Comparison of ENCODE assay signal across 8 cellular contexts in genomic region chr9:2116073-2116472, GRCh38.
DNase-seq lines count a peak whose midpoint lies in the region; ATAC-seq, FAIRE-seq and TF ChIP-seq lines count a peak whose summit lies in the region.

No MANE protein-coding gene starts in this region.

- H3K14ac ChIP-seq in H1 (ENCODE audit: insufficient read length) = no peak overlapping the region

- no peak overlapping the region for H2BK120ac ChIP-seq in H1 (replicated peaks; ENCODE audit: low read depth, low read length)

- no peak overlapping the region for H3K23ac ChIP-seq in H1 (ENCODE audit: insufficient read length)

- FAIRE-seq in H1 (lab: Jason Lieb, UNC) = peak; percentile 94

- H4K20me1 ChIP-seq in Loucy (ENCODE audit: insufficient read depth, low read length, poor library complexity, severe bottlenecking) = no peaks in the 10 kb centered on the region
- no peaks in the 10 kb centered on the region for H4K20me1 ChIP-seq in H1 (replicated peaks in 1 of 2; ENCODE audit: control insufficient read depth in 1 of 2, insufficient read depth in 2 of 2, low read length in 2 of 2)

- no peak for TF ChIP-seq EP300 in H1 (IDR thresholded peaks at IDR 0.05; ENCODE audit: borderline replicate concordance in 1 of 2, low read depth in 2 of 2, low read length in 2 of 2)

- no peaks in the 10 kb centered on the region for H3K27me3 Mint-ChIP-seq in osteocyte (ENCODE audit: unreplicated experiment)

- CTCF ChIA-PET in H1 (lab: Charles Lee; ENCODE audit: partially characterized antibody) = interaction anchor here (0.6 to 3.4 kb wide), 42 partner anchors 8 to 546 kb away, joined by 3 to 19 read pairs (median 3); no protein-coding TSS in a partner anchor

- no peaks in the 10 kb centered on the region for H3K23me2 ChIP-seq in H1 (ENCODE audit: low read depth, low read length)

- H3K9me3 ChIP-seq in Loucy (ENCODE audit: insufficient read depth, low read depth, low read length) (no peaks in the 10 kb centered on the region), H1 (ENCODE audit: insufficient read depth in 2 of 2, low read depth in 1 of 2, low read length in 1 of 2) (no peaks in the 10 kb centered on the region)

- no peak overlapping the region for H3K4me3 ChIP-seq in Loucy (ENCODE audit: low read length, poor library complexity, severe bottlenecking)
- H3K4me3 ChIP-seq in H1 (ENCODE audit: extremely low read depth in 1 of 4, insufficient read depth in 2 of 4, low read depth in 3 of 4, low read length in 4 of 4) = no peak overlapping the region

- H4K5ac ChIP-seq in H1 (ENCODE audit: insufficient read length, low read depth, low read length) = no peak overlapping the region

- no peak overlapping the region for H3K4me3 Mint-ChIP-seq in osteocyte (ENCODE audit: unreplicated experiment)

- H3K79me2 ChIP-seq in Loucy (ENCODE audit: insufficient read depth, low read length) (no peaks in the 10 kb centered on the region), H1 (ENCODE audit: control insufficient read depth in 1 of 2, insufficient read depth in 2 of 2, low read length in 2 of 2) (no peaks in the 10 kb centered on the region)

- no peaks in the 10 kb centered on the region for H3K27me3 ChIP-seq in Loucy (ENCODE audit: insufficient read depth, low read length, poor library complexity, severe bottlenecking)
- no peaks in the 10 kb centered on the region for H3K27me3 ChIP-seq in H1 (replicated peaks in 1 of 4; ENCODE audit: control insufficient read depth in 3 of 4, extremely low read depth in 1 of 4, insufficient read depth in 3 of 4, low read length in 3 of 4)

- peak; percentile 60 to 72 for TF ChIP-seq RAD21 in H1 (IDR thresholded peaks at IDR 0.05 in 1 of 2, conservative IDR thresholded peaks at IDR 0.05 in 1 of 2; ENCODE audit: low read depth in 2 of 2, low read length in 2 of 2)

- 74% methylated on average over 3 of the region's 3 CpGs; no CpG with 5 or more reads in 1 of the 2 experiments for WGBS in H1 (ENCODE audit: extremely low coverage in 1 of 2, insufficient coverage in 1 of 2, insufficient read length in 1 of 2, insufficient replicate concordance in 2 of 2, low coverage in 1 of 2, low lambda C conversion rate in 2 of 2, missing lambda C conversion rate in 1 of 2), 2 experiments

- no peak overlapping the region for H3K9ac ChIP-seq in Loucy (ENCODE audit: low read depth, low read length, poor library complexity, severe bottlenecking)
- H3K9ac ChIP-seq in H1 (replicated peaks in 1 of 4; ENCODE audit: extremely low read depth in 1 of 4, low read depth in 3 of 4, low read length in 3 of 4) = no peak overlapping the region

- H3K4ac ChIP-seq in H1 (replicated peaks; ENCODE audit: insufficient read length, low read depth, low read length) = no peak overlapping the region

- H3K4me1 ChIP-seq in Loucy (ENCODE audit: insufficient read depth, low read length, poor library complexity, severe bottlenecking) (no peaks in the 10 kb centered on the region), H1 (replicated peaks in 1 of 4; ENCODE audit: control insufficient read depth in 3 of 4, insufficient read depth in 4 of 4, low read length in 3 of 4) (no peaks in the 10 kb centered on the region)

- no peak overlapping the region for H4K8ac ChIP-seq in H1 (ENCODE audit: extremely low read depth, insufficient read depth, low read length)

- H3K27ac ChIP-seq in H1 (ENCODE audit: low read depth, low read length) = no peak overlapping the region

- no peaks in the 10 kb centered on the region for H3K9me3 Mint-ChIP-seq in osteocyte (ENCODE audit: unreplicated experiment)

- no peaks in the 10 kb centered on the region for H3K9me2 ChIP-seq in Loucy (replicated peaks; ENCODE audit: low read depth, low read length)

- H3K56ac ChIP-seq in H1 (replicated peaks; ENCODE audit: insufficient read length, low read depth, low read length) = no peak overlapping the region

- H3K36me3 ChIP-seq in Loucy (ENCODE audit: insufficient read depth, low read length) (peaks cover 79% of the 10 kb centered on the region), H1 (ENCODE audit: control insufficient read depth in 2 of 4, insufficient read depth in 4 of 4, low read length in 3 of 4) (no peaks in the 10 kb centered on the region)

- H3K18ac ChIP-seq in H1 (ENCODE audit: extremely low read depth, low read length) = no peak overlapping the region

- H3K79me1 ChIP-seq in H1 (ENCODE audit: low read depth, low read length) = no peaks in the 10 kb centered on the region

- no peak overlapping the region for H3K4me2 ChIP-seq in Loucy (ENCODE audit: low read depth, low read length, poor library complexity, severe bottlenecking)
- no peak overlapping the region for H3K4me2 ChIP-seq in H1 (ENCODE audit: insufficient read depth in 1 of 2, low read depth in 2 of 2, low read length in 2 of 2)

- H4K91ac ChIP-seq in H1 (replicated peaks; ENCODE audit: insufficient read length, low read length) = no peak overlapping the region

- no peak for ATAC-seq in HG02970 (IDR thresholded peaks at IDR 0.05; ENCODE audit: low FRiP score, unreplicated experiment)
- ATAC-seq in HG02763 (IDR thresholded peaks at IDR 0.05; ENCODE audit: unreplicated experiment) = no peak
- ATAC-seq in GM18909 (IDR thresholded peaks at IDR 0.05; ENCODE audit: poor library complexity, unreplicated experiment) = no peak

- peaks cover 62% of the 10 kb centered on the region for H3K36me3 Mint-ChIP-seq in osteocyte (ENCODE audit: unreplicated experiment)

- H2BK20ac ChIP-seq in H1 (ENCODE audit: low read length) = no peak overlapping the region

- POLR2A ChIA-PET in H1 (lab: Charles Lee; ENCODE audit: partially characterized antibody) = interaction anchor here (0.6 to 0.9 kb wide), 2 partner anchors 35 to 66 kb away, joined by 3 read pairs; no protein-coding TSS in a partner anchor

- H3K4me1 Mint-ChIP-seq in osteocyte (ENCODE audit: unreplicated experiment) = peaks cover 4% of the 10 kb centered on the region

- H2AFZ ChIP-seq in Loucy (ENCODE audit: low read length) (no peak overlapping the region), H1 (ENCODE audit: low read length) (0 out of 2 replicates have a peak overlapping the region, but pooled peaks have one; percentile 39)

- DNase-seq in NCI-H524 (lab: John Stamatoyannopoulos, UW) = peak; percentile 2 to 7
- DNase-seq in NCI-H524 treated with DMSO at 0.1 percent for 48 hours (lab: John Stamatoyannopoulos, UW) = no peak
- peak in 1 of 2 experiments; percentile 70 for DNase-seq in H1 (ENCODE audit: low read depth in 1 of 2, low spot score in 2 of 2)
- no peak for DNase-seq in osteocyte (ENCODE audit: extremely low spot score, unreplicated experiment)

- H2BK12ac ChIP-seq in H1 (ENCODE audit: low read depth, low read length) = no peak overlapping the region

- no peaks in the 10 kb centered on the region for H3F3A ChIP-seq in Loucy (ENCODE audit: low read depth)

- TF ChIP-seq CTCF in Loucy (conservative IDR thresholded peaks at IDR 0.05; ENCODE audit: low read length) (peak; percentile 68), H1 (IDR thresholded peaks at IDR 0.05; ENCODE audit: control extremely low read depth in 1 of 3, insufficient read depth in 1 of 3, low read depth in 1 of 3, low read length in 3 of 3) (peak; percentile 30 to 85 (median 67)), osteocyte (IDR thresholded peaks at IDR 0.05) (peak; percentile 43)

- no peak overlapping the region for H3K27ac Mint-ChIP-seq in osteocyte (ENCODE audit: unreplicated experiment)

- no peak overlapping the region for H2AK5ac ChIP-seq in H1 (ENCODE audit: low read depth, low read length)

- no peak for TF ChIP-seq POLR2A in H1 (IDR thresholded peaks at IDR 0.05; ENCODE audit: control extremely low read depth in 1 of 2, low read depth in 2 of 2, low read length in 2 of 2)

- no peak overlapping the region for H2BK5ac ChIP-seq in H1 (ENCODE audit: low read depth, low read length)

- H2BK15ac ChIP-seq in H1 (ENCODE audit: low read length) = no peak overlapping the region

TF ChIP-seq in H1, 55 proteins besides CTCF, POLR2A, EP300 and RAD21:
- TF ChIP-seq TBP (IDR thresholded peaks at IDR 0.05; ENCODE audit: low read depth, low read length) (no peak), MAX (IDR thresholded peaks at IDR 0.05) (0 out of 2 replicates have a peak, but pooled peaks have one; percentile 25), BRCA1 (IDR thresholded peaks at IDR 0.05; ENCODE audit: low read depth, low read length) (no peak), TCF12 (IDR thresholded peaks at IDR 0.05; ENCODE audit: low read depth, low read length) (0 out of 2 replicates have a peak, but pooled peaks have one; percentile 48), FOSL1 (IDR thresholded peaks at IDR 0.05; ENCODE audit: insufficient read depth, low read depth, low read length) (no peak), HDAC2 (IDR thresholded peaks at IDR 0.05; ENCODE audit: borderline replicate concordance in 1 of 2, low read depth in 2 of 2, low read length in 2 of 2) (no peak), SIN3A (conservative IDR thresholded peaks at IDR 0.05 in 1 of 2, IDR thresholded peaks at IDR 0.05 in 1 of 2; ENCODE audit: low read depth in 1 of 2, low read length in 2 of 2) (no peak), RXRA (IDR thresholded peaks at IDR 0.05; ENCODE audit: insufficient read depth, low read depth, low read length) (no peak), CEBPB (IDR thresholded peaks at IDR 0.05; ENCODE audit: low read depth, low read length) (no peak), E2F6 (IDR thresholded peaks at IDR 0.05) (peak; percentile 71; the same call in 1 of the 2 replicates), POLR2AphosphoS5 (IDR thresholded peaks at IDR 0.05; ENCODE audit: low read depth, low read length) (no peak)

Comparison
In these comparisons a context has a peak if more than half of its experiments do, and no peak if none do; other contexts are left out.
1. DNase-seq: peak in NCI-H524 (2 of 2); none in NCI-H524 treated with DMSO at 0.1 percent for 48 hours (single experiment) and osteocyte (single experiment).
2. Peak in every context shown above with its lines, with median percentiles within 50 percentile points of each other: CTCF ChIP-seq.